Comparison of ENCODE assay signal across 1 cellular context in the genomic region with DNA sequence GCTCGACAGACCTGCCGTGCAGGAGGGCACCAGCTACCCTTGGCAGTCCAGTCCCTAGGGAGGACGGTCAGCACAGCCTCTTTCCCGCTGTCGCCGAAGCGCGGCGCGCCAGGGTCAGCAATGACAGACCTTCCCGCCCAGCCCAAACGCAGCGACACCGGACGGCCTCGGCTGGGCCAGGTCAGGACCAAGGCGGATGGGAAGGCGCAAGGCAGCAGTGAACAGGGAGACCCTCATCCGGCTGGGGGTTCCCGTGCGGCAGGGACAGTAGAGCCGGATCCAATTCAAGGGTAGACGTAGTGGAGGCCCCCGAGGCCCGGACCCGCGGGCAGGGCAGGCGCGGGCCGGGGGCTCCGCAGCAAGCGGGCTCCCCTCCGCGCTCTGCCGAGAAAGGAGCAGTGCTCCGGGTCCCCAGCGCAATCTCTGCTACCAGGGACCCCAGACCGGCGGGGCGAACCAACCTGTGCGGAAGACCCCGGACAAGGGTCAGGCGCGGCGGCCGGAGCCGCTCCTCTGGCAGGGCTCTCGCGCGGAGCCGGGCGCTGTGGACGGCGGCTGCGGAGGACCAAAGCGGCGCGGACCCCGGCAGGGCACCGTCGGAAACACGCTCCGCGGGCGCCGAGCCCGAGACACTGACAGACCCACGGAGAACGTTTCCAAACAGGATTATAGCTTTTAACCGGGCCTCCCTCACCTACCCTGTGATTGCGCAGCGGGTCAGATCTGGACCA.
TF ChIP-seq lines count a peak whose summit lies in the region.

SEC31B (minus strand) TSS at position 541 of the 731 bp plus-strand sequence. CDS start 2,909 bp downstream, outside the sequence.

TF ChIP-seq in liver, 16 proteins besides CTCF, POLR2A, EP300 and RAD21 (continued from another document):
- TF ChIP-seq REST (IDR thresholded peaks at IDR 0.05), result peak; percentile 7
- no peak for TF ChIP-seq JUND (IDR thresholded peaks at IDR 0.05)
- TF ChIP-seq RXRA (IDR thresholded peaks at IDR 0.05), result peak in 1 of 2 donors; percentile 4
TF ChIP-seq in liver: peak in this region for 3.
